Comparison of ENCODE assay signal across 13 cellular contexts in genomic region chr1:173418107-173418985, GRCh38. TPM values are rescaled to one million over a fixed set of nuclear protein-coding genes. Genes with fewer than 3 reads are reported as not detected.
A peak's percentile ranks its signal among the peaks of the same experiment; 100 is the strongest.
DNase-seq lines count a peak whose midpoint lies in the region; ATAC-seq, FAIRE-seq and TF ChIP-seq lines count a peak whose summit lies in the region.
"Had no signal": no experiment of that assay in that cellular context is flagged by ENCODE, and none has a peak within 500 bp of the region (broad histone marks: within the 10 kb centered on the region; RNA-seq: fewer than 3 reads in every experiment).

No MANE protein-coding gene starts in this region.

- H4K20me1 ChIP-seq in fibroblast of lung (ENCODE audit: control insufficient read depth, extremely low read depth, insufficient read depth, low read length), result no peaks in the 10 kb centered on the region

- TF ChIP-seq CTCF in fibroblast of lung (conservative IDR thresholded peaks at IDR 0.05 in 1 of 2, IDR thresholded peaks at IDR 0.05 in 1 of 2; ENCODE audit: low read depth in 1 of 2, low read length in 2 of 2), result no peak

- no peaks in the 10 kb centered on the region for H3K27me3 ChIP-seq in fibroblast of lung (ENCODE audit: control insufficient read depth, insufficient read depth, low read length)
- H3K27me3 ChIP-seq: colonic mucosa had no signal

- DNase-seq in GM12891 (ENCODE audit: insufficient read length, low spot score) (no peak), fibroblast of lung (ENCODE audit: low read depth in 2 of 2) (peak; percentile 26 to 77), NCI-H2196 (lab: John Stamatoyannopoulos, UW; ENCODE audit: unreplicated experiment) (no peak), NCI-H1930 (lab: John Stamatoyannopoulos, UW) (no peak), cerebellar cortex (ENCODE audit: low spot score) (no peak), RCC 7860 (ENCODE audit: low spot score) (no peak)
- DNase-seq: Caco-2, colonic mucosa, NCI-H1105 treated with DMSO at 0.1 percent for 48 hours, WERI-Rb-1 had no signal

- H3K27ac ChIP-seq in fibroblast of lung (ENCODE audit: insufficient read depth, low read length), result no peak overlapping the region
- H3K27ac ChIP-seq: colonic mucosa, RWPE1, WERI-Rb-1 had no signal

- ATAC-seq in GM21423 (IDR thresholded peaks at IDR 0.05; ENCODE audit: unreplicated experiment) (peak; percentile 27), HG03457 (IDR thresholded peaks at IDR 0.05; ENCODE audit: unreplicated experiment) (peak; percentile 43)

- no peaks in the 10 kb centered on the region for H3K9me3 ChIP-seq in fibroblast of lung (ENCODE audit: control insufficient read depth, insufficient read depth, low read depth, low read length)
- H3K9me3 ChIP-seq: Caco-2, colonic mucosa had no signal

- H3K9ac ChIP-seq in fibroblast of lung (ENCODE audit: insufficient read depth, low read length), result no peak overlapping the region

- peaks cover 2% of the 10 kb centered on the region for H3K4me1 ChIP-seq in fibroblast of lung (ENCODE audit: control insufficient read depth, extremely low read depth, insufficient read depth, low read length)
- H3K4me1 ChIP-seq: colonic mucosa had no signal

- no peak for FAIRE-seq in GM12891 (lab: Jason Lieb, UNC)
- FAIRE-seq in RCC 7860 (lab: Jason Lieb, UNC), result no peak

- H3K36me3 ChIP-seq in fibroblast of lung (ENCODE audit: control insufficient read depth, insufficient read depth, low read length), result no peaks in the 10 kb centered on the region
- H3K36me3 ChIP-seq: colonic mucosa had no signal

- H2AFZ ChIP-seq in fibroblast of lung (ENCODE audit: low read length), result no peak overlapping the region

- TF ChIP-seq POLR2A in GM12891 (IDR thresholded peaks at IDR 0.05; ENCODE audit: low read depth, low read length), result no peak

- no peaks in the 10 kb centered on the region for H3K79me2 ChIP-seq in fibroblast of lung (ENCODE audit: control insufficient read depth, insufficient read depth, low read length)

- no peak overlapping the region for H3K4me2 ChIP-seq in fibroblast of lung (ENCODE audit: extremely low read depth, insufficient read depth, low read length)

- H3K4me3 ChIP-seq in fibroblast of lung (replicated peaks in 1 of 4; ENCODE audit: control extremely low read depth in 1 of 4, insufficient read depth in 1 of 4, low read depth in 3 of 4, low read length in 4 of 4), result no peak overlapping the region
- H3K4me3 ChIP-seq: colonic mucosa had no signal

TF ChIP-seq in GM12891, 5 proteins besides CTCF, POLR2A, EP300 and RAD21:
- peak; percentile 94 for TF ChIP-seq POU2F2 (IDR thresholded peaks at IDR 0.05; ENCODE audit: low read depth, low read length)
- no peak for TF ChIP-seq PAX5 (IDR thresholded peaks at IDR 0.05; ENCODE audit: insufficient read depth, low read length, severe bottlenecking)
- TF ChIP-seq POLR2AphosphoS5 (IDR thresholded peaks at IDR 0.05; ENCODE audit: low read depth, low read length), result 0 out of 2 replicates have a peak, but pooled peaks have one; percentile 13
- TF ChIP-seq TAF1 (IDR thresholded peaks at IDR 0.05; ENCODE audit: low read depth, low read length), result no peak; the same call in 1 of the 2 replicates
- TF ChIP-seq SPI1 (IDR thresholded peaks at IDR 0.05; ENCODE audit: low read depth, low read length), result peak; percentile 75
TF ChIP-seq in GM12891: peak in this region for 3.

RNA-seq across cellular contexts. Expression of gene PRDX6, which starts 58.8 kb away (rescaled TPM):
- polyA plus RNA-seq in GM12891 (2012; ENCODE audit: low read depth, missing spikeins), result 78.0 TPM
- total RNA-seq in fibroblast of lung, result 138 and 183 TPM in 2 replicates
- polyA plus RNA-seq in fibroblast of lung, result 307 and 384 TPM in 2 replicates
- 258 and 298 TPM in 2 replicates for polyA plus RNA-seq in fibroblast of lung (2012)
- polyA minus RNA-seq in fibroblast of lung (ENCODE audit: low replicate concordance), result 127 and 154 TPM in 2 replicates

Comparison
In these comparisons a context has a peak if more than half of its experiments do, and no peak if none do; other contexts are left out.
1. DNase-seq: peak in fibroblast of lung (2 of 2); none in GM12891 (single experiment), NCI-H2196 (single experiment), NCI-H1930 (0 of 2), cerebellar cortex (single experiment) and RCC 7860 (single experiment).